36 cellular contexts compared by ENCODE assay signal in the genomic region with DNA sequence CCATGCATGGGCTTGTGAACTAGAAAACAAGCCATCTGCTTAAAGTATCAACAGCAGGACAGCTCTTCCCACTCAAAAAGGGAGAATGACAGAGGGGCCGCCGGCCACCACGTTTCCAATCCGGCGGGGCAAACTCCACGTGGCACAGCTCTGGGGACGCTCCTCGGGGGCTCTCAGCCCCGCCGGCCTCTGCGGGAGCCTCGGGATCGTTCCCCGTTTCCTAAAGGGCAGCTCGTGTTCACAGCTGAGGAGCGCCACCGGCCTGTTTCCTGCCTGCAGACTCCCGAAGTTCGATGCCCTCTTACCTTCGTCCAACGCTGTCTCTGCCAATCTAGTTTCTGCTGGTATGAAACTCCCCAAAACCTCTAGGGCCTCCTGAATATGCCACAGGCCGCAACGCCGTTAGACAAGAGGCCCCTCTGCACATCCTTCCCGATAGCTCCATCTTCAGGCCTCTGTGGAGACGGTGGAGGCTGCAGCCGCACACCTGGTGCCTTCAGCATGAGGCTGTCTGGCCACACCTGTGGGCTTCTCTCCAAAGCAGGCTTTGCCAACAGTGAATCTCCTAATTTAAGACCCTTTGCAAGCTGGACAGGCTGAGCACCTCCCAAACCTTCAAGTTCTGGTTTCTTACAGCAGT. TPM values are rescaled to one million over a fixed set of nuclear protein-coding genes. Genes with fewer than 3 reads are reported as not detected.
"Had no signal": no experiment of that assay in that cellular context is flagged by ENCODE, and none has a peak within 500 bp of the region (broad histone marks: within the 10 kb centered on the region; RNA-seq: fewer than 3 reads in every experiment).

No MANE protein-coding gene starts in this region.

- H3K36me3 ChIP-seq: brain microvascular endothelial cell, Peyer's patch had no signal

- H3K27ac ChIP-seq: brain microvascular endothelial cell, KMS-11, Peyer's patch, RWPE1, VCaP had no signal

- H3K27me3 ChIP-seq: brain microvascular endothelial cell, Peyer's patch had no signal

- FAIRE-seq: colon had no signal

- H3K9ac ChIP-seq: KMS-11 had no signal

- H3K4me3 ChIP-seq: Peyer's patch had no signal

- H3K4me2 ChIP-seq: KMS-11 had no signal

- H3K9me3 ChIP-seq: Peyer's patch had no signal

- DNase-seq: activated CD4-positive, alpha-beta memory T cell treated with anti-CD3 and anti-CD28 coated beads, Interleukin-2, amount 10 ng/mL, durations not matched to agents 7 days and 5 days; activated CD4-positive, alpha-beta T cell treated with anti-CD3 and anti-CD28 coated beads for 1 hour; activated CD4-positive, alpha-beta T cell treated with anti-CD3 and anti-CD28 coated beads for 48 hours; activated CD4-positive, CD25-positive, alpha-beta regulatory T cell; activated CD8-positive, alpha-beta memory T cell treated with anti-CD3 and anti-CD28 coated beads for 24 hours; activated CD8-positive, alpha-beta memory T cell treated with anti-CD3 and anti-CD28 coated beads, Interleukin-2, amount 10 ng/mL, durations not matched to agents 7 days and 5 days; activated effector memory CD4-positive, alpha-beta T cell treated with anti-CD3 and anti-CD28 coated beads, Interleukin-2, amount 50 U/mL, for 16 hours; activated naive CD4-positive, alpha-beta T cell; activated naive CD4-positive, alpha-beta T cell treated with anti-CD3 and anti-CD28 coated beads, Interleukin-2, amount 50 U/mL, for 16 hours; activated naive CD8-positive, alpha-beta T cell treated with anti-CD3 and anti-CD28 coated beads for 36 hours; activated T-cell treated with anti-CD3 and anti-CD28 coated beads, Interleukin-2, amount 50 U/mL, for 1 hour; activated T-cell treated with anti-CD3 and anti-CD28 coated beads, Interleukin-2, amount 50 U/mL, for 72 hours; amniotic stem cell; aorta; brain microvascular endothelial cell; central memory CD4-positive, alpha-beta T cell; MM.1S; MV-4-11; NCI-H1092; NCI-H146; NCI-H187; NCI-H2029 treated with DMSO at 0.1 percent for 48 hours; NCI-H2171 treated with DMSO at 0.1 percent for 48 hours; NCI-H2227 treated with DMSO at 0.1 percent for 48 hours; NCI-H446; NCI-H510A treated with DMSO at 0.1 percent for 48 hours; NCI-H526 treated with DMSO at 0.1 percent for 48 hours; Peyer's patch; SIG-M5; T-cell; T-helper 17 cell had no signal

- H3K4me1 ChIP-seq: Peyer's patch had no signal

RNA-seq across cellular contexts. Expression of a gene that starts 46.5 kb away (rescaled TPM):
- total RNA-seq: activated CD4-positive, alpha-beta memory T cell treated with anti-CD3 and anti-CD28 coated beads, Interleukin-2, amount 10 ng/mL, durations not matched to agents 7 days and 5 days; aorta; LHCN-M2; Peyer's patch; T-helper 17 cell had no signal
- polyA plus RNA-seq: aorta had no signal
